8 cellular contexts compared by ENCODE assay signal in the genomic region with DNA sequence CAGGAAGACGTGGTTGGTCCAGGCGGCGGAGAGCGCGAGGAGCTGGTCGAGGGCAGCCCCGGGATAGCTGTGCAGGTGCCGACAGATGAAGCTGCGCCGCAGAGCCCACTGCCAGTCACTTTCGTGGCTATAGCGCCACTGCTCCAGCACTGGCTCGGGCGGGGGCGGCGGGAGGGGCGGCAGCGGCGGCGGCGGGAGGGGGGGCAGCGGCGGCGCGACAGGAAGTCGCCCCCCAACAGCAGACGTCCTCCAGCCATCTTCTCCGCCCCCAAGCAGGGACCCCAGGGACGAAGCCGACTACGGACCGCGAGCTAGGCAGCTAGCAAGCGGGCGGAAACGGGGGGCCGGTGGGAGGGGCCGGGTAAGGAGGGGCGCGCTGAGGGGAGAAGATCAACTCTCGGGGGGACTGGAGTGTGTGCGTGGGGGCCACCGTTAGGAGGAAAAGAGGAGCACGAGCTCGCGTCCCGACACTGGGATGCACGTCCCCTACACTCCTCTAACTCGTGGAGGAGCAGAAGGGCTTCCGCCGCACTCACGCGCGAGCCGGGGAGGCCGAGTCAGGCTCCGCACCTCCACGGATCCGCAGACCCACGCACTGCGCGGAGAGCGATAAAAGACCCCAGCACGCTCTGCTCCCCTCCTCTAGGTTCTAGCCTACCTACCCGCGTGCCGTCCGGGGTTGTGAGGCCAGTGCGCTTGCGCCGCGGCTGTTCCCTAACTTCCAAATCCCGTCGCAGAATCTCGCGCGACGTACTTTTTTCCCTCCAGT. TPM values are rescaled to one million over a fixed set of nuclear protein-coding genes. Genes with fewer than 3 reads are reported as not detected.
A peak's percentile ranks its signal among the peaks of the same experiment; 100 is the strongest.
DNase-seq lines count a peak whose midpoint lies in the region; ATAC-seq and TF ChIP-seq lines count a peak whose summit lies in the region.

A gene (minus strand): TSS at position 686 of the 769 bp plus-strand sequence.

- H3K27ac ChIP-seq in mesendoderm (ENCODE audit: low read depth, low read length), result no peak within 1 kb of the TSS

- H3K9ac ChIP-seq in mesendoderm (ENCODE audit: low read length), result peak within 1 kb of the TSS; percentile 96

- H3K36me3 ChIP-seq in mesendoderm (ENCODE audit: control insufficient read depth, insufficient read depth, low read length), result no peaks in the 10 kb centered on the region

- DNase-seq in AML-193 (lab: John Stamatoyannopoulos, UW) (peak; percentile 75 to 77), NCI-H524 treated with DMSO at 0.1 percent for 48 hours (lab: John Stamatoyannopoulos, UW) (peak; percentile 80), mesendoderm (peak; percentile 93)
- peak; percentile 79 to 82 for DNase-seq in activated CD8-positive, alpha-beta memory T cell treated with anti-CD3 and anti-CD28 coated beads for 1 hour (ENCODE audit: extremely low read depth in 1 of 2, low read depth in 1 of 2)
- DNase-seq in effector CD4-positive, alpha-beta T cell, result peak; percentile 88
- peak; percentile 73 for DNase-seq in stimulated activated CD8-positive, alpha-beta memory T cell treated with anti-CD3 and anti-CD28 coated beads, Interleukin-15, amount 100 ng/mL, for 1 hour (ENCODE audit: low read depth)

- no peaks in the 10 kb centered on the region for H3K27me3 ChIP-seq in mesendoderm (ENCODE audit: insufficient read depth, low read length, poor library complexity)

- H3K4ac ChIP-seq in mesendoderm (ENCODE audit: low read depth, low read length), result peak within 1 kb of the TSS; percentile 85

- no peak within 1 kb of the TSS for H2BK5ac ChIP-seq in mesendoderm (ENCODE audit: low read length)

- no peak within 1 kb of the TSS for H4K5ac ChIP-seq in mesendoderm (ENCODE audit: low read length)

- TF ChIP-seq POLR2A in GM19193 (IDR thresholded peaks at IDR 0.05; ENCODE audit: extremely low read depth, insufficient read depth, insufficient read length), result peak; percentile 91

- H3K56ac ChIP-seq in mesendoderm (ENCODE audit: low read length), result peak within 1 kb of the TSS; percentile 96

- H2BK15ac ChIP-seq in mesendoderm (replicated peaks; ENCODE audit: low read depth), result no peak within 1 kb of the TSS

- no CpG with 5 or more reads among the region's 78 CpGs for WGBS in mesendoderm (ENCODE audit: extremely low coverage, insufficient coverage, low lambda C conversion rate)

- no peak within 1 kb of the TSS for H3K23ac ChIP-seq in mesendoderm (ENCODE audit: low read length)

- H3K79me2 ChIP-seq in mesendoderm (ENCODE audit: control insufficient read depth, insufficient read depth, low read length), result peaks cover 6% of the 10 kb centered on the region

- no peak within 1 kb of the TSS for H2BK120ac ChIP-seq in mesendoderm (ENCODE audit: low read depth, low read length)

- no peaks in the 10 kb centered on the region for H3K4me1 ChIP-seq in mesendoderm (ENCODE audit: control insufficient read depth, low read depth, low read length)

- peak within 1 kb of the TSS; percentile 49 for H3K4me2 ChIP-seq in mesendoderm (ENCODE audit: low read length)

- H4K8ac ChIP-seq in mesendoderm (ENCODE audit: low read depth, low read length), result no peak within 1 kb of the TSS

- peak within 1 kb of the TSS; percentile 66 for H3K4me3 ChIP-seq in mesendoderm (ENCODE audit: low read length)

- peak within 1 kb of the TSS; percentile 96 for H3K18ac ChIP-seq in mesendoderm (ENCODE audit: low read length)

- ATAC-seq in HG03432 (IDR thresholded peaks at IDR 0.05; ENCODE audit: unreplicated experiment), result peak; percentile 80

- no peak within 1 kb of the TSS for H2AK5ac ChIP-seq in mesendoderm (ENCODE audit: low read length)

- no peaks in the 10 kb centered on the region for H3K79me1 ChIP-seq in mesendoderm (ENCODE audit: low read length)

RNA-seq across cellular contexts. Expression of the gene that starts here (rescaled TPM):
- 12.3 TPM for polyA plus RNA-seq in mesendoderm (2013, experiment 1 of 2)
- 12.2 TPM for polyA plus RNA-seq in mesendoderm (2013, experiment 2 of 2)
